32 cellular contexts compared by ENCODE assay signal in the genomic region with DNA sequence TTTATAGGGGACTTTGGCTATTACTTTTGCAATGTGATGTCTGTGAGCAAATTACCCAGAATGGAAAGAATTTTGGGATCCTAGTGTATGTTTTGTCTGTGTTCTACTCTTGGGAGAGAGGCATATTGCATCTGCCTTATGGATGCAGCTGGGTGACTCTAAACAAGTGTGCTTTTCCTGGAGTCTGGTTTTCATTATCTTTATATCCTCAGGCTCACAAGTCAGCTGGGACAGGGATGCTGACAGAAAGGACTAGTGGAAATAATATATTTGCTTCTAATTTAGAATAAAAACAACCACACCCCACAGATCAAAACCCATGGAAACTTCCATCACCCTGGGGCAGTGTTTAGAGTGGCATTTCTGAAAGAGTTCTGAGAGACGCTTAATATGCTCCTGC. TPM values are rescaled to one million over a fixed set of nuclear protein-coding genes. Genes with fewer than 3 reads are reported as not detected.
"Had no signal": no experiment of that assay in that cellular context is flagged by ENCODE, and none has a peak within 500 bp of the region (broad histone marks: within the 10 kb centered on the region; RNA-seq: fewer than 3 reads in every experiment).

No MANE protein-coding gene starts in this region.

- DNase-seq: activated CD4-positive, alpha-beta T cell treated with anti-CD3 and anti-CD28 coated beads for 4 hours; activated CD4-positive, alpha-beta T cell treated with anti-CD3 and anti-CD28 coated beads, Interleukin-2, amount 50 U/mL, for 4 hours; activated effector memory CD4-positive, alpha-beta T cell treated with anti-CD3 and anti-CD28 coated beads, Interleukin-2, amount 50 U/mL, for 16 hours; activated naive CD4-positive, alpha-beta T cell treated with anti-CD3 and anti-CD28 coated beads, Interleukin-2, amount 10 ng/mL, durations not matched to agents 7 days and 5 days; activated naive CD8-positive, alpha-beta T cell treated with anti-CD3 and anti-CD28 coated beads, Interleukin-2, amount 10 ng/mL, durations not matched to agents 7 days and 5 days; activated T-cell treated with anti-CD3 and anti-CD28 coated beads for 4 hours; amniotic stem cell; brain microvascular endothelial cell; cortex of kidney; endodermal cell; hippocampal formation; kidney; left colon; mammary epithelial cell; naive B cell; nephron progenitor cell; ovary; stimulated activated CD4-positive, alpha-beta T cell treated with anti-CD3 and anti-CD28 coated beads, Interleukin-12 subunit alpha, Interleukin-12 subunit beta, amount 100 ng/mL, for 4 hours; stimulated activated CD4-positive, alpha-beta T cell treated with anti-CD3 and anti-CD28 coated beads, Interleukin-4, amount 100 ng/mL, for 1 hour; T-helper 9 cell; uterus had no signal

- H3K27me3 ChIP-seq: brain microvascular endothelial cell, esophagus muscularis mucosa, gastroesophageal sphincter, neutrophil, ovary, uterus had no signal

- H3K4me3 ChIP-seq: esophagus muscularis mucosa, gastroesophageal sphincter, ovary, skin epidermis, thoracic aorta, uterus had no signal

- H3K36me3 ChIP-seq: brain microvascular endothelial cell, esophagus muscularis mucosa, gastroesophageal sphincter, ovary, thoracic aorta, uterus had no signal

- H3K36me3 Mint-ChIP-seq: activated naive CD4-positive, alpha-beta T cell treated with anti-CD3 and anti-CD28 coated beads, Interleukin-2, amount 10 ng/mL, durations not matched to agents 7 days and 5 days; activated naive CD8-positive, alpha-beta T cell treated with anti-CD3 and anti-CD28 coated beads, Interleukin-2, amount 10 ng/mL, durations not matched to agents 7 days and 5 days; naive B cell; type B pancreatic cell had no signal

- H3K27me3 Mint-ChIP-seq: stimulated activated naive CD8-positive, alpha-beta T cell treated with anti-CD3 and anti-CD28 coated beads, Interleukin-15, Interleukin-2, amounts not matched to agents 100 ng/mL and 50 ng/mL, for 24 hours; type B pancreatic cell had no signal

- ATAC-seq: gastroesophageal sphincter, left colon, sciatic nerve had no signal

- H3K27ac Mint-ChIP-seq: activated naive CD4-positive, alpha-beta T cell treated with anti-CD3 and anti-CD28 coated beads, Interleukin-2, amount 10 ng/mL, durations not matched to agents 7 days and 5 days; activated naive CD8-positive, alpha-beta T cell treated with anti-CD3 and anti-CD28 coated beads, Interleukin-2, amount 10 ng/mL, durations not matched to agents 7 days and 5 days; endodermal cell; naive B cell; nephron progenitor cell; progenitor cell of endocrine pancreas; stimulated activated naive CD8-positive, alpha-beta T cell treated with anti-CD3 and anti-CD28 coated beads, Interleukin-15, Interleukin-2, amounts not matched to agents 100 ng/mL and 50 ng/mL, for 24 hours; T-helper 1 cell treated with Interleukin-12 subunit alpha and Interleukin-12 subunit beta and Interleukin-4 antibody, amounts not matched to agents 30 μg/mL and 1 μg/mL, for 36 hours; type B pancreatic cell had no signal

- H3K9me3 ChIP-seq: esophagus muscularis mucosa, gastroesophageal sphincter, neutrophil, ovary, thoracic aorta, uterus had no signal

- H3K9me3 Mint-ChIP-seq: activated naive CD4-positive, alpha-beta T cell treated with anti-CD3 and anti-CD28 coated beads, Interleukin-2, amount 10 ng/mL, durations not matched to agents 7 days and 5 days; activated naive CD8-positive, alpha-beta T cell treated with anti-CD3 and anti-CD28 coated beads, Interleukin-2, amount 10 ng/mL, durations not matched to agents 7 days and 5 days; endodermal cell; naive B cell; nephron progenitor cell; stimulated activated naive CD8-positive, alpha-beta T cell treated with anti-CD3 and anti-CD28 coated beads, Interleukin-15, Interleukin-2, amounts not matched to agents 100 ng/mL and 50 ng/mL, for 24 hours; T-helper 1 cell treated with Interleukin-12 subunit alpha and Interleukin-12 subunit beta and Interleukin-4 antibody, amounts not matched to agents 30 μg/mL and 1 μg/mL, for 36 hours; type B pancreatic cell had no signal

- H3K4me3 Mint-ChIP-seq: activated naive CD4-positive, alpha-beta T cell treated with anti-CD3 and anti-CD28 coated beads, Interleukin-2, amount 10 ng/mL, durations not matched to agents 7 days and 5 days; activated naive CD8-positive, alpha-beta T cell treated with anti-CD3 and anti-CD28 coated beads, Interleukin-2, amount 10 ng/mL, durations not matched to agents 7 days and 5 days; endodermal cell; naive B cell; nephron progenitor cell; stimulated activated naive CD8-positive, alpha-beta T cell treated with anti-CD3 and anti-CD28 coated beads, Interleukin-15, Interleukin-2, amounts not matched to agents 100 ng/mL and 50 ng/mL, for 24 hours; T-helper 1 cell treated with Interleukin-12 subunit alpha and Interleukin-12 subunit beta and Interleukin-4 antibody, amounts not matched to agents 30 μg/mL and 1 μg/mL, for 36 hours; type B pancreatic cell had no signal

- H3K27ac ChIP-seq: brain microvascular endothelial cell, esophagus muscularis mucosa, gastroesophageal sphincter, neutrophil, ovary, skin epidermis, thoracic aorta, uterus, VCaP had no signal

RNA-seq across cellular contexts. Expression of gene KCNE3, which starts 20.9 kb away (rescaled TPM):
- polyA plus RNA-seq: mammary epithelial cell had no signal
